Comparison of ENCODE assay signal across 14 cellular contexts in the genomic region with DNA sequence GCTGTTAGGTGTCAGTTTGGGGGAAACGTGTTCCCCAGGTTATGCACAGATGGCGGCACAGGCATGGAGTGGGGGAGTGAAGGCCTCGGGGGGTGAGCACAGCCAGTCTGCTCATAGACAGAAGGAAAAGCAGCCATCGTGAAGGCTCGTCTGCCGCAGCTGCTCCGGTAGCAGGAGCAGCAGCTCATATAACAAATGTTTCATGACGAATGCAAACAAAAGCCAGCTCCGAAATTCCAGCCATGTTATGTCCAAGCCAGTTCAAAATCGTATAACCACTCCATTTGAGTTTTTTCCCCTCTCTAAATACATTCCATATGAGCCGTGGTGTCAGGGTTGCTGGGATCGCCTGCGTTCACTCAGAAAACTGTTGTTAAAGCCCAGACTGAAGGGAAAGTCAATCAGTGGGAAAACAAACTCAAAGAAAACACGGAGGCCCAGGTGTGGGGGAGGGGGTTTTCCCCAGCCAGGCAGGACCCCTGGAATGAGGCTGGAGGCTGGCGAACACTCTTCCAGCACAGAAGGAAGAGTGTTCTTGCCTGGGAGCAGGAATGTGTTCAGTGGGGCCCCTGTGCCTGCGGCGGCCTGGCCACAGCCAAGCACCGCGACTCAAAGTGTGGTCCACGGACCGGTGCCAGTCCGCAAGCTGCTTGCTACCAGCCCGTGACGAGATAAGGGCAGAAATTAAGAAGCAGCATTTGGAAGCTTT.
DNase-seq lines count a peak whose midpoint lies in the region; TF ChIP-seq lines count a peak whose summit lies in the region.
"Had no signal": no experiment of that assay in that cellular context is flagged by ENCODE, and none has a peak within 500 bp of the region (broad histone marks: within the 10 kb centered on the region; RNA-seq: fewer than 3 reads in every experiment).

No MANE protein-coding gene starts in this region.

- intact Hi-C loops in A673 (cut with micrococcal nuclease; ENCODE audit: unreplicated experiment) = no loop called here

- H3K36me3 ChIP-seq in neural progenitor cell = no peaks in the 10 kb centered on the region
- H3K36me3 ChIP-seq in A673 (ENCODE audit: insufficient read depth, low read length, poor library complexity, severe bottlenecking) = no peaks in the 10 kb centered on the region
- H3K36me3 ChIP-seq: adrenal gland had no signal

- H3K4me2 ChIP-seq in neural progenitor cell = peak overlapping the region; percentile 43

- no peak for TF ChIP-seq CTCF in AG10803 (conservative IDR thresholded peaks at IDR 0.05; ENCODE audit: low read length)
- TF ChIP-seq CTCF in neural progenitor cell (IDR thresholded peaks at IDR 0.05) = no peak
- TF ChIP-seq CTCF in GM13977 (IDR thresholded peaks at IDR 0.05; ENCODE audit: extremely low read depth, insufficient read depth, missing control alignments) = no peak
- TF ChIP-seq CTCF in A673 (conservative IDR thresholded peaks at IDR 0.05; ENCODE audit: low read depth, low read length) = no peak

- peaks cover 51% of the 10 kb centered on the region for H3K4me1 Mint-ChIP-seq in neural progenitor cell

- DNase-seq in AG10803 (ENCODE audit: low read depth) (peak; percentile 64), NCI-H524 treated with DMSO at 0.1 percent for 48 hours (lab: John Stamatoyannopoulos, UW) (peak; percentile 7), fibroblast of gingiva (ENCODE audit: low read depth) (peak; percentile 76), neural progenitor cell (ENCODE audit: low spot score) (peak; percentile 39), GM13977 (ENCODE audit: low spot score) (no peak), DMS79 (lab: John Stamatoyannopoulos, UW) (no peak), A673 (ENCODE audit: low spot score) (no peak)
- no peak for DNase-seq in effector CD8-positive, alpha-beta T cell (lab: John Stamatoyannopoulos, UW)
- DNase-seq: adrenal gland; CD4-positive, alpha-beta T cell; NCI-H1694; PC-3; T-cell had no signal

- H3K27ac ChIP-seq in neural progenitor cell = peak overlapping the region; percentile 51
- no peak overlapping the region for H3K27ac ChIP-seq in A673 (ENCODE audit: low read depth, low read length, poor library complexity, severe bottlenecking)
- H3K27ac ChIP-seq: adrenal gland had no signal

- no peak overlapping the region for H3K9ac ChIP-seq in neural progenitor cell

- no peaks in the 10 kb centered on the region for H3K79me2 ChIP-seq in neural progenitor cell (ENCODE audit: low read depth)

- H3K36me3 Mint-ChIP-seq in neural progenitor cell = peaks cover 26% of the 10 kb centered on the region
- H3K36me3 Mint-ChIP-seq: T-cell had no signal

- CTCF ChIA-PET in A673 (lab: Charles Lee) = no interaction called here

- H3K4me3 Mint-ChIP-seq in neural progenitor cell = peak overlapping the region; percentile 67
- H3K4me3 Mint-ChIP-seq: CD4-positive, alpha-beta T cell; T-cell had no signal

- H3F3A ChIP-seq in neural progenitor cell (ENCODE audit: low read depth) = peaks cover 12% of the 10 kb centered on the region

- peak overlapping the region; percentile 99 for H3K27ac Mint-ChIP-seq in neural progenitor cell
- H3K27ac Mint-ChIP-seq: CD4-positive, alpha-beta T cell; T-cell had no signal

- H3K4me3 ChIP-seq in AG10803 (ENCODE audit: low read length) (no peak overlapping the region), neural progenitor cell (no peak overlapping the region), A673 (ENCODE audit: low read depth, low read length, poor library complexity, severe bottlenecking) (no peak overlapping the region)
- H3K4me3 ChIP-seq: adrenal gland had no signal

- no peaks in the 10 kb centered on the region for H3K9me3 Mint-ChIP-seq in neural progenitor cell
- H3K9me3 Mint-ChIP-seq: CD4-positive, alpha-beta T cell; IgD-negative memory B cell; T-cell had no signal

- in situ Hi-C loops in GM13977 (cut with MboI; ENCODE audit: low pct_unique_long_range_greater_than_20kb, low sequenced_read_pairs, unreplicated experiment) = loop anchor here (10.0 kb wide), 1 partner anchor 398 kb away; no protein-coding TSS in a partner anchor

- POLR2A ChIA-PET in A673 (lab: Charles Lee; ENCODE audit: low non-redundant PET) = no interaction called here

- H3K9me3 ChIP-seq in neural progenitor cell (ENCODE audit: low read depth) = no peaks in the 10 kb centered on the region
- no peaks in the 10 kb centered on the region for H3K9me3 ChIP-seq in A673 (ENCODE audit: low read depth, low read length, poor library complexity, severe bottlenecking)
- H3K9me3 ChIP-seq: adrenal gland had no signal

- H4K20me1 ChIP-seq in neural progenitor cell (ENCODE audit: low read depth) = no peaks in the 10 kb centered on the region

- no peak overlapping the region for H2AFZ ChIP-seq in neural progenitor cell (replicated peaks)

- peaks cover 1% of the 10 kb centered on the region for H3K27me3 Mint-ChIP-seq in neural progenitor cell (ENCODE audit: insufficient read depth, low read depth)
- H3K27me3 Mint-ChIP-seq: CD4-positive, alpha-beta T cell; IgD-negative memory B cell; T-cell had no signal

- H3K4me1 ChIP-seq in neural progenitor cell (peaks cover 27% of the 10 kb centered on the region), A673 (ENCODE audit: insufficient read depth, low read length, poor library complexity, severe bottlenecking) (peaks cover 16% of the 10 kb centered on the region)

- no peaks in the 10 kb centered on the region for H3K27me3 ChIP-seq in neural progenitor cell
- no peaks in the 10 kb centered on the region for H3K27me3 ChIP-seq in A673 (replicated peaks; ENCODE audit: insufficient read depth, low read depth, low read length, poor library complexity)
- H3K27me3 ChIP-seq: adrenal gland had no signal

- no TSS peak for BruUV-seq in A673 (replicated peaks; lab: Mats Ljungman, UMichigan)

Comparison
In these comparisons a context has a peak if more than half of its experiments do, and no peak if none do; other contexts are left out.
1. DNase-seq: peak in AG10803 (single experiment), NCI-H524 treated with DMSO at 0.1 percent for 48 hours (single experiment), fibroblast of gingiva (single experiment) and neural progenitor cell (single experiment); none in GM13977 (single experiment), DMS79 (single experiment), effector CD8-positive, alpha-beta T cell (single experiment) and A673 (single experiment).